17 cellular contexts compared by ENCODE assay signal in the genomic region with DNA sequence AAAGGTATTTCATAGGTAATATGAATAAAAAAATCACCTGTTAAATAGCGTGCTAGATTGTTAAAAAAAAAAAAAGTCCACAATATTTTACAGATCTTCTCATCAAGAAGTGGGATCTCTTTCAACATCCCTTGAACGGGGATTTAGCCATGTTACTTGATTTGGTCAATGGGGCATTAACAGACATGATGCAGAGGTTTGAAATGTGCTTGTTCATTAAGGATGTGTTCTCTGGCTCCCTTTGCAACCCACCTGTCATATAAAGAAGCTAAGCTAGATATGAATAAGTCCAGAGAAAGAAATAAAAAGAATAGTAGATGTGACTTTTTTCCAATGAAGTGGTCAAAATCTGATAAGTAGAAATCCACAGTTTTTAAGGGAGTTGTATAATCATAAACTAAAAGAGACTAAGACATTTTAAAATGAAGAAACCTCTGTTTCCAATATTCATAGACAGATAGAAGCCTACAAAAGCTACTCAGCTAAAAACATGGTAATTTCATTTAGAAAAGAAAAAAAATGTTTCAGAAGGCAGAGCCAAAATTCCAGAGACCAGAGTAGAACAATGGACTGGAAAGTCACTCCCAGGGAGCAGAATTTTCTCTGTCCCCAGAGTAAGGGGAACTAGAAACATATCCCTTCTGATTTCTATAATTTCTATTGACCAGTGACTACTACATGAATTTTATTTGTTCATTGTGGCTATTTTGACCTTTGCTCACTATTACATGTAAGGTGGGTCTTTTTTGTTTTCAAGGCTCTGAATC.
A peak's percentile ranks its signal among the peaks of the same experiment; 100 is the strongest.
DNase-seq lines count a peak whose midpoint lies in the region; ATAC-seq and TF ChIP-seq lines count a peak whose summit lies in the region.
"Had no signal": no experiment of that assay in that cellular context is flagged by ENCODE, and none has a peak within 500 bp of the region (broad histone marks: within the 10 kb centered on the region; RNA-seq: fewer than 3 reads in every experiment).

No MANE protein-coding gene starts in this region.

- CTCF ChIA-PET in OCI-LY7 (lab: Charles Lee; ENCODE audit: unreplicated experiment) = no interaction called here

- DNase-seq in HCEC 1CT = peak; percentile 11
- peak; percentile 30 for DNase-seq in astrocyte of the hippocampus (ENCODE audit: low read depth, low spot score)
- DNase-seq in fibroblast of peridontal ligament (ENCODE audit: extremely low read depth) = peak; percentile 10
- no peak for DNase-seq in osteoblast (ENCODE audit: insufficient read length, low spot score, missing footprints)
- no peak for DNase-seq in NCI-H345 (lab: John Stamatoyannopoulos, UW)
- DNase-seq in putamen (ENCODE audit: low spot score) = no peak
- no peak for DNase-seq in OCI-LY7 (ENCODE audit: low spot score)
- DNase-seq: ACHN, AML-193, Caco-2, NCI-H1436, NCI-H2029, NCI-H2171 treated with DMSO at 0.1 percent for 48 hours, NCI-H748 treated with DMSO at 0.1 percent for 48 hours, PC-3 had no signal

- H4K20me1 ChIP-seq in osteoblast (ENCODE audit: insufficient read depth, low read length) (no peaks in the 10 kb centered on the region), OCI-LY7 (ENCODE audit: insufficient read depth, low read length) (no peaks in the 10 kb centered on the region)

- H3K9me2 ChIP-seq in OCI-LY7 (ENCODE audit: insufficient read depth, low read length) = no peaks in the 10 kb centered on the region

- BruUV-seq in OCI-LY7 (replicated peaks; lab: Mats Ljungman, UMichigan) = no TSS peak

- ATAC-seq in HG02571 (IDR thresholded peaks at IDR 0.05; ENCODE audit: unreplicated experiment) = no peak
- ATAC-seq: K562, PC-3 had no signal

- H3K27ac ChIP-seq in osteoblast (ENCODE audit: low read depth, low read length) = no peak overlapping the region
- no peak overlapping the region for H3K27ac ChIP-seq in OCI-LY7 (ENCODE audit: low read depth, low read length, poor library complexity, severe bottlenecking)

- H3K27me3 ChIP-seq in osteoblast (ENCODE audit: insufficient read depth, low read length) = no peaks in the 10 kb centered on the region

- H2AFZ ChIP-seq in osteoblast (ENCODE audit: low read length) = no peak overlapping the region
- H2AFZ ChIP-seq in OCI-LY7 (ENCODE audit: low read length) = no peak overlapping the region

- no peaks in the 10 kb centered on the region for H3K36me3 ChIP-seq in osteoblast (ENCODE audit: insufficient read depth, low read length)
- H3K36me3 ChIP-seq in OCI-LY7 (ENCODE audit: insufficient read depth, low read length) = no peaks in the 10 kb centered on the region

- no peaks in the 10 kb centered on the region for H3K9me3 ChIP-seq in osteoblast (ENCODE audit: low read depth, low read length)
- H3K9me3 ChIP-seq in OCI-LY7 (ENCODE audit: low read length) = no peaks in the 10 kb centered on the region
- H3K9me3 ChIP-seq: Caco-2 had no signal

- TF ChIP-seq CTCF in osteoblast (IDR thresholded peaks at IDR 0.05; ENCODE audit: extremely low read depth, low read depth, low read length) (no peak), OCI-LY7 (conservative IDR thresholded peaks at IDR 0.05; ENCODE audit: low read length) (no peak)

- POLR2A ChIA-PET in OCI-LY7 (lab: Charles Lee) = no interaction called here

- H3K79me2 ChIP-seq in osteoblast (ENCODE audit: insufficient read depth, low read length) = no peaks in the 10 kb centered on the region
- no peaks in the 10 kb centered on the region for H3K79me2 ChIP-seq in OCI-LY7 (ENCODE audit: insufficient read depth, low read depth, low read length)

- H3K4me2 ChIP-seq in osteoblast (ENCODE audit: insufficient read depth, low read length) = peak overlapping the region; percentile 45
- no peak overlapping the region for H3K4me2 ChIP-seq in OCI-LY7 (ENCODE audit: low read length)

- peaks cover 10% of the 10 kb centered on the region for H3K4me1 ChIP-seq in osteoblast (ENCODE audit: insufficient read depth, low read length)
- no peaks in the 10 kb centered on the region for H3K4me1 ChIP-seq in OCI-LY7 (ENCODE audit: insufficient read depth, low read length, poor library complexity, severe bottlenecking)

- H3K4me3 ChIP-seq in osteoblast (ENCODE audit: insufficient read depth, low read length) (peak overlapping the region; percentile 10), OCI-LY7 (ENCODE audit: low read depth, low read length, poor library complexity, severe bottlenecking) (no peak overlapping the region)
- H3K4me3 ChIP-seq: K562 had no signal

- intact Hi-C loops in OCI-LY7 (cut with micrococcal nuclease; ENCODE audit: unreplicated experiment) = no loop called here

Comparison
In these comparisons a context has a peak if more than half of its experiments do, and no peak if none do; other contexts are left out.
1. DNase-seq: peak in HCEC 1CT (single experiment), astrocyte of the hippocampus (single experiment) and fibroblast of peridontal ligament (single experiment); none in osteoblast (single experiment), NCI-H345 (single experiment), putamen (single experiment) and OCI-LY7 (single experiment).